In the genomic region with DNA sequence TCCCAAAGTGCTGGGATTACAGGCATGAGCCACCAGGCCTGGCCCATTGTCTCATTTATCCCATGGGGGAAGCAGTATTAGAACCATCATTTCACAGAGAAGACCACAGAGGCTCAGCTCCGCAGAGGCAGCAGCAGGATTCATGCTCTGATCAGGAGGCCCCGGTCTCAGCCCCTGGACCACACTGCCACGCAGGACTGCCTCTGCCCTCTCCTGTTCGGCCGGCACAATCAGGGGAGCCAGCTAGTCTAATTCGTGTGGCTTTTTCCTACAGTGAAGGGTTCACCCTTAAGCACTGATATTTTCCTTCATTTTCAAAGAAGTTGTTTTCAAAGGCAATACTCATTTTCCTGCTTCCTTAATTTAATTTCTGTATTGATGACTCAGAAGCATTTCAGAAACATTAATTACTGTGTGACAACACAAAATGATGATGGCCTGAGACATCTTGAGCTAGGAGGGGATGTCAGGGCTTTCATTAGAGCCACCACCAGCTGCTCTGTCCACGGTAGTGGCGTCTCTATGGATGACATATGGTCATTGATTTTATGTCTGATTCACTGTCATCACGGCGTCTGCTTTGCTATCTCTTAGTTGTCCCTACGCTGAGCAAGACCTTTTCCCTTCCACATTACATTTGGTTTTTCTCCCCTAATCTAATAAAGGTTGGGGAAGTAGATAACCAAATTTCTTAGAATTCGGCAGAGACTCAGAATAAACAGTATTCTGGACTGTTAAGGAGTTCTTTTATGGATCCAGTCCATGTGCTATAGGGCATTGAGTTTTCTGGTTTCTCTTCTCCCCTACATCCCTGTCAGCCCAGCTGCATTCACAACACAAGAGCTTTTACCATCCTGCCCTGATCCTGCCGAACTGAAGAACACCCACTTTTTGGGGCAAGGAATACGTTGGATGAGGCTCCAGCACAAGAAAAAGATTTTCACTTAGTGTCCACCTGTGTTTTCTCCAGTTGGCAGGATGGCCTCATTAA, we compare ENCODE assay signal across 16 cellular contexts.
"Had no signal": no experiment of that assay in that cellular context is flagged by ENCODE, and none has a peak within 500 bp of the region (broad histone marks: within the 10 kb centered on the region; RNA-seq: fewer than 3 reads in every experiment).

No MANE protein-coding gene starts in this region.

- H3K36me3 ChIP-seq: adrenal gland, transverse colon had no signal

- ATAC-seq: activated CD8-positive, alpha-beta T cell treated with anti-CD3 and anti-CD28 coated beads, Interleukin-2, amount 10 ng/mL, durations not matched to agents 7 days and 5 days; gastroesophageal sphincter had no signal

- H3K27ac Mint-ChIP-seq: activated CD8-positive, alpha-beta T cell treated with anti-CD3 and anti-CD28 coated beads, Interleukin-2, amount 10 ng/mL, durations not matched to agents 7 days and 5 days; activated T-helper 1 cell treated with anti-CD3 and anti-CD28 coated beads, Interleukin-12 subunit alpha, Interleukin-12 subunit beta, Interleukin-2, Interleukin-4 antibody, amounts not matched to agents 30 ng/mL and 10 ng/mL and 1 ng/mL, durations not matched to agents 14 hours and 24 hours and 36 hours; T-helper 2 cell treated with Interferon-gamma antibody and Interleukin-4, amounts not matched to agents 5 μg/mL and 100 μg/mL, for 36 hours had no signal

- H3K27ac ChIP-seq: adrenal gland, coronary artery, gastroesophageal sphincter, hepatocyte, transverse colon had no signal

- DNase-seq: activated CD4-positive, alpha-beta T cell treated with anti-CD3 and anti-CD28 coated beads for 4 hours; activated CD8-positive, alpha-beta memory T cell treated with anti-CD3 and anti-CD28 coated beads, Interleukin-2, amount 50 U/mL, for 48 hours; activated CD8-positive, alpha-beta T cell treated with anti-CD3 and anti-CD28 coated beads, Interleukin-2, amount 10 ng/mL, durations not matched to agents 7 days and 5 days; activated naive CD4-positive, alpha-beta T cell treated with Interleukin-2 at 50 U/mL for 16 hours; adrenal gland; central memory CD4-positive, alpha-beta T cell; effector CD8-positive, alpha-beta T cell; stimulated activated CD4-positive, alpha-beta T cell treated with anti-CD3 and anti-CD28 coated beads, Interleukin-12 subunit alpha, Interleukin-12 subunit beta, amount 100 ng/mL, for 4 hours; stimulated activated naive CD4-positive, alpha-beta T cell; substantia nigra; transverse colon had no signal

- H3K9me3 ChIP-seq: adrenal gland, gastroesophageal sphincter, transverse colon had no signal

- H3K4me3 ChIP-seq: adrenal gland, coronary artery, gastroesophageal sphincter, hepatocyte, transverse colon had no signal

- H3K27me3 ChIP-seq: adrenal gland, gastroesophageal sphincter, hepatocyte, transverse colon had no signal

- H3K9me3 Mint-ChIP-seq: activated T-helper 1 cell treated with anti-CD3 and anti-CD28 coated beads, Interleukin-12 subunit alpha, Interleukin-12 subunit beta, Interleukin-2, Interleukin-4 antibody, amounts not matched to agents 30 ng/mL and 10 ng/mL and 1 ng/mL, durations not matched to agents 14 hours and 24 hours and 36 hours; T-helper 2 cell treated with Interferon-gamma antibody and Interleukin-4, amounts not matched to agents 5 μg/mL and 100 μg/mL, for 36 hours had no signal

- H3K4me3 Mint-ChIP-seq: activated CD8-positive, alpha-beta T cell treated with anti-CD3 and anti-CD28 coated beads, Interleukin-2, amount 10 ng/mL, durations not matched to agents 7 days and 5 days; activated T-helper 1 cell treated with anti-CD3 and anti-CD28 coated beads, Interleukin-12 subunit alpha, Interleukin-12 subunit beta, Interleukin-2, Interleukin-4 antibody, amounts not matched to agents 30 ng/mL and 10 ng/mL and 1 ng/mL, durations not matched to agents 14 hours and 24 hours and 36 hours; T-helper 2 cell treated with Interferon-gamma antibody and Interleukin-4, amounts not matched to agents 5 μg/mL and 100 μg/mL, for 36 hours had no signal

- H3K4me1 ChIP-seq: adrenal gland, gastroesophageal sphincter, transverse colon had no signal
